ENCODE assay signal across 1 cellular context in genomic region chr16:75266738-75267630, GRCh38.
TF ChIP-seq lines count a peak whose summit lies in the region.

No MANE protein-coding gene starts in this region.

TF ChIP-seq in K562, 482 proteins besides CTCF, POLR2A, EP300 and RAD21 (continued from another document):
- TF ChIP-seq ZNF12 (CRISPR knock-in tag; IDR thresholded peaks at IDR 0.05) (no peak), RCOR1 (IDR thresholded peaks at IDR 0.05; ENCODE audit: borderline replicate concordance in 1 of 2, low read depth in 2 of 2, low read length in 2 of 2) (no peak)
